Comparison of ENCODE assay signal across 8 cellular contexts in genomic region chr13:27264181-27264580, GRCh38. TPM values are rescaled to one million over a fixed set of nuclear protein-coding genes. Genes with fewer than 3 reads are reported as not detected.
DNase-seq lines count a peak whose midpoint lies in the region; ATAC-seq and TF ChIP-seq lines count a peak whose summit lies in the region.

No MANE protein-coding gene starts in this region.

- no peak overlapping the region for H3K27ac ChIP-seq in CD4-positive, alpha-beta memory T cell (ENCODE audit: low read depth, low read length)
- H3K27ac ChIP-seq in dorsolateral prefrontal cortex: peak overlapping the region in 58 of 59 donors; percentile 1 to 90 (median 74)
- H3K27ac ChIP-seq in naive thymus-derived CD4-positive, alpha-beta T cell (ENCODE audit: low read depth, low read length): no peak overlapping the region

- H3K27ac Mint-ChIP-seq in CD4-positive, alpha-beta memory T cell: peak overlapping the region in 5 of 7 donors; percentile 3 to 83 (median 10)
- H3K27ac Mint-ChIP-seq in naive thymus-derived CD4-positive, alpha-beta T cell: peak overlapping the region in 6 of 9 donors; percentile 14 to 71 (median 56)

- CTCF ChIA-PET in CD4-positive, alpha-beta memory T cell (lab: Charles Lee; ENCODE audit: partially characterized antibody): no interaction called here
- CTCF ChIA-PET in naive thymus-derived CD4-positive, alpha-beta T cell (lab: Charles Lee): no interaction called here

- H3K4me3 ChIP-seq in CD4-positive, alpha-beta memory T cell (ENCODE audit: low read length in 2 of 2): no peak overlapping the region
- H3K4me3 ChIP-seq in dorsolateral prefrontal cortex: peak overlapping the region in 1 of 59 donors; percentile 13
- no peak overlapping the region for H3K4me3 ChIP-seq in naive thymus-derived CD4-positive, alpha-beta T cell (ENCODE audit: low read length)

- POLR2A ChIA-PET in CD4-positive, alpha-beta memory T cell (lab: Charles Lee; ENCODE audit: partially characterized antibody): interaction anchor here (1.4 to 1.8 kb wide), 2 partner anchors 11 to 161 kb away, joined by 3 to 4 read pairs; no protein-coding TSS in a partner anchor
- POLR2A ChIA-PET in naive thymus-derived CD4-positive, alpha-beta T cell (lab: Charles Lee): no interaction called here

- H3K36me3 Mint-ChIP-seq in CD4-positive, alpha-beta memory T cell: peaks cover 0 to 19% of the 10 kb centered on the region in 2 donors
- H3K36me3 Mint-ChIP-seq in naive thymus-derived CD4-positive, alpha-beta T cell: peaks cover 3 to 12% (median 7%) of the 10 kb centered on the region in 5 donors

- peaks cover 29 to 48% (median 35%) of the 10 kb centered on the region in 4 donors for H3K4me1 Mint-ChIP-seq in CD4-positive, alpha-beta memory T cell
- H3K4me1 Mint-ChIP-seq in naive thymus-derived CD4-positive, alpha-beta T cell: peaks cover 16 to 76% (median 57%) of the 10 kb centered on the region in 7 donors

- no peak for ATAC-seq in naive thymus-derived CD4-positive, alpha-beta T cell
- ATAC-seq in activated CD4-positive, CD25-positive, alpha-beta regulatory T cell treated with anti-CD3 and anti-CD28 coated beads, Interleukin-2, amount 50 U/mL, for 24 hours: no peak
- ATAC-seq in HG02623 (IDR thresholded peaks at IDR 0.05; ENCODE audit: unreplicated experiment): no peak
- no peak for ATAC-seq in HG02798 (IDR thresholded peaks at IDR 0.05; ENCODE audit: poor library complexity, unreplicated experiment)

- H3K36me3 ChIP-seq in CD4-positive, alpha-beta memory T cell (ENCODE audit: insufficient read depth, low read length): no peaks in the 10 kb centered on the region
- H3K36me3 ChIP-seq in naive thymus-derived CD4-positive, alpha-beta T cell (ENCODE audit: control insufficient read depth in 2 of 3, insufficient read depth in 3 of 3, low read length in 3 of 3): peaks cover 0 to 7% (median 0%) of the 10 kb centered on the region in 3 experiments

- H3K9me3 ChIP-seq in CD4-positive, alpha-beta memory T cell (ENCODE audit: control insufficient read depth in 1 of 2, low read length in 2 of 2): no peaks in the 10 kb centered on the region
- H3K9me3 ChIP-seq in naive thymus-derived CD4-positive, alpha-beta T cell (ENCODE audit: control insufficient read depth in 2 of 3, low read length in 3 of 3): no peaks in the 10 kb centered on the region

- H3K4me3 Mint-ChIP-seq in CD4-positive, alpha-beta memory T cell: peak overlapping the region in 2 of 8 donors; percentile 7 to 27
- H3K4me3 Mint-ChIP-seq in naive thymus-derived CD4-positive, alpha-beta T cell: no peak overlapping the region

- peaks cover 0 to 2% (median 0%) of the 10 kb centered on the region in 8 donors for H3K9me3 Mint-ChIP-seq in CD4-positive, alpha-beta memory T cell
- H3K9me3 Mint-ChIP-seq in naive thymus-derived CD4-positive, alpha-beta T cell: peaks cover 0 to 1% (median 0%) of the 10 kb centered on the region in 11 donors

- peaks cover 32% of the 10 kb centered on the region for H3K4me1 ChIP-seq in CD4-positive, alpha-beta memory T cell (ENCODE audit: insufficient read depth, low read length)
- peaks cover 0 to 4% of the 10 kb centered on the region in 2 donors for H3K4me1 ChIP-seq in naive thymus-derived CD4-positive, alpha-beta T cell (ENCODE audit: control insufficient read depth in 2 of 2, insufficient read depth in 2 of 2, low read length in 2 of 2)

- no peaks in the 10 kb centered on the region for H3K27me3 Mint-ChIP-seq in CD4-positive, alpha-beta memory T cell
- H3K27me3 Mint-ChIP-seq in naive thymus-derived CD4-positive, alpha-beta T cell: no peaks in the 10 kb centered on the region

- no peak for TF ChIP-seq CTCF in dorsolateral prefrontal cortex (IDR thresholded peaks at IDR 0.05 in 54 of 56, conservative IDR thresholded peaks at IDR 0.05 in 2 of 56; ENCODE audit: low read depth in 1 of 56, partially characterized antibody in 56 of 56)

- no peaks in the 10 kb centered on the region for H3K27me3 ChIP-seq in CD4-positive, alpha-beta memory T cell (ENCODE audit: insufficient read depth, low read length)
- H3K27me3 ChIP-seq in dorsolateral prefrontal cortex: no peaks in the 10 kb centered on the region
- no peaks in the 10 kb centered on the region for H3K27me3 ChIP-seq in naive thymus-derived CD4-positive, alpha-beta T cell (ENCODE audit: control insufficient read depth in 2 of 2, insufficient read depth in 2 of 2, low read length in 2 of 2)

- intact Hi-C loops in CD4-positive, alpha-beta memory T cell (cut with micrococcal nuclease): no loop called here
- intact Hi-C loops in dorsolateral prefrontal cortex (cut with DNase I): no loop called here
- intact Hi-C loops in naive thymus-derived CD4-positive, alpha-beta T cell (cut with micrococcal nuclease): no loop called here

- DNase-seq in CD4-positive, alpha-beta memory T cell: no peak
- DNase-seq in NCI-H2107 (lab: John Stamatoyannopoulos, UW) (peak; percentile 54), dorsolateral prefrontal cortex (peak in 4 of 10 donors; percentile 41 to 65 (median 52)), cerebellar cortex (ENCODE audit: low spot score) (no peak)
- DNase-seq in naive thymus-derived CD4-positive, alpha-beta T cell: no peak

RNA-seq across cellular contexts. Expression of gene RASL11A, which starts 6.4 kb away (rescaled TPM):
- total RNA-seq in CD4-positive, alpha-beta memory T cell: under 1 TPM; 0.78 to 0.96 TPM
- under 1 TPM in 1 of 2 donors, not detected in 1; 0.21 TPM for polyA plus RNA-seq in CD4-positive, alpha-beta memory T cell
- 10 to 100 TPM in 7 of 120 experiments, 1 to 10 TPM in 113; 1.2 to 14.3 (median 5.2) TPM for total RNA-seq in dorsolateral prefrontal cortex
- total RNA-seq in naive thymus-derived CD4-positive, alpha-beta T cell: 1 to 10 TPM in 2 of 5 experiments, under 1 TPM in 3; 0.44 to 3.0 (median 0.86) TPM
- polyA plus RNA-seq in naive thymus-derived CD4-positive, alpha-beta T cell: 1 to 10 TPM in 1 of 2 donors, under 1 TPM in 1; 0.53 to 1.7 TPM

RNA-seq across cellular contexts. Expression of gene RPL21, which starts 12.8 kb away (rescaled TPM):
- total RNA-seq in CD4-positive, alpha-beta memory T cell: 1,000 to 10,000 TPM; 2,008 to 2,177 TPM
- 1,000 to 10,000 TPM; 6,214 to 7,509 TPM for polyA plus RNA-seq in CD4-positive, alpha-beta memory T cell
- 100 to 1,000 TPM; 253 to 573 (median 415) TPM for total RNA-seq in dorsolateral prefrontal cortex
- total RNA-seq in naive thymus-derived CD4-positive, alpha-beta T cell: 1,000 to 10,000 TPM in 4 of 5 experiments, 100 to 1,000 TPM in 1; 962 to 2,668 (median 2,384) TPM
- polyA plus RNA-seq in naive thymus-derived CD4-positive, alpha-beta T cell: 1,000 to 10,000 TPM; 7,687 to 9,287 TPM

Comparison
In these comparisons a context has a peak if more than half of its experiments do, and no peak if none do; other contexts are left out.
1. H3K27ac ChIP-seq: peak in dorsolateral prefrontal cortex (58 of 59); none in CD4-positive, alpha-beta memory T cell (single experiment) and naive thymus-derived CD4-positive, alpha-beta T cell (single experiment).